In the genomic region with DNA sequence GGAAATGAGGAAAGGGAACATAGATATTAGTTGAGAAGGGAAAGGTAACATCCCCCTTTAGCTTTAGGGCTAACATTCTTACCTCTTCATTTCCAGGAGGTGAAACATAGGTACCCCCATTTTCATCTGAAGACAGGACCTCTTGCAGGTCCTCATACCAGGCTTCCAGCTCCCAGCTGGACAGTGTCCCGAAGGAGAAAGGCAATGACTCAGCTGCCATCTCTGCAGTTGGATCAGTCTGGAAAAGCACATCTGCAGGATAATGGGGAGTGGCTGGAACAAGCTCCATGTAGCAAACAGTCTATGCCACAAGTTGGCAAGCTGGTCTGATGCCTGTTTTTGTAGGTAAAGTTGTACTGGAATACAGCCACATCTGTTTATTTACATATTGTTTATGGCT, we compare ENCODE assay signal across 8 cellular contexts. TPM values are rescaled to one million over a fixed set of nuclear protein-coding genes. Genes with fewer than 3 reads are reported as not detected.
DNase-seq lines count a peak whose midpoint lies in the region; ATAC-seq and TF ChIP-seq lines count a peak whose summit lies in the region.

No MANE protein-coding gene starts in this region.

- no peak overlapping the region for H3K4me3 Mint-ChIP-seq in endodermal cell

- WGBS in endodermal cell (ENCODE audit: insufficient coverage in 1 of 2, insufficient read length in 1 of 2), 2 experiments = 90 to 97% methylated on average over 1 of the region's 1 CpG
- 47 to 79% methylated on average over 1 of the region's 1 CpG for WGBS in sigmoid colon, 2 donors

- peaks cover 64% of the 10 kb centered on the region for H3K36me3 Mint-ChIP-seq in endodermal cell (ENCODE audit: low read depth)

- H3K9me3 ChIP-seq in endodermal cell (ENCODE audit: control insufficient read depth, low read length) (no peaks in the 10 kb centered on the region), sigmoid colon (no peaks in the 10 kb centered on the region)

- no peak for TF ChIP-seq POLR2A in sigmoid colon (IDR thresholded peaks at IDR 0.05)

- H3K9ac ChIP-seq in endodermal cell (ENCODE audit: extremely low read depth, low read length, poor library complexity, severe bottlenecking) = no peak overlapping the region

- H3K4me1 Mint-ChIP-seq in endodermal cell = peaks cover 45% of the 10 kb centered on the region

- H3K4me1 ChIP-seq in endodermal cell (ENCODE audit: control insufficient read depth, insufficient read depth, low read length) (peaks cover 14% of the 10 kb centered on the region), sigmoid colon (peaks cover 0 to 44% (median 43%) of the 10 kb centered on the region in 4 donors)

- no peak overlapping the region for H3K4me3 ChIP-seq in endodermal cell (ENCODE audit: low read length)
- H3K4me3 ChIP-seq in sigmoid colon = no peak overlapping the region

- peak; percentile 56 for DNase-seq in DMS53 (lab: John Stamatoyannopoulos, UW)
- no peak for DNase-seq in DMS53 treated with DMSO at 0.1 percent for 48 hours (lab: John Stamatoyannopoulos, UW; ENCODE audit: unreplicated experiment)
- DNase-seq in NCI-H69 (lab: John Stamatoyannopoulos, UW) = peak; percentile 24
- no peak for DNase-seq in endodermal cell
- no peak for DNase-seq in sigmoid colon
- DNase-seq in foreskin melanocyte = no peak
- DNase-seq in NCI-H345 (lab: John Stamatoyannopoulos, UW) = no peak

- H3K27me3 ChIP-seq in endodermal cell (ENCODE audit: control insufficient read depth, insufficient read depth, low read length, poor library complexity, severe bottlenecking) = no peaks in the 10 kb centered on the region
- no peaks in the 10 kb centered on the region for H3K27me3 ChIP-seq in sigmoid colon

- H3K27me3 Mint-ChIP-seq in endodermal cell (ENCODE audit: insufficient read depth) = no peaks in the 10 kb centered on the region

- intact Hi-C loops in sigmoid colon (cut with DNase I) = no loop called here

- TF ChIP-seq EP300 in sigmoid colon (IDR thresholded peaks at IDR 0.05) = no peak

- TF ChIP-seq CTCF in endodermal cell (conservative IDR thresholded peaks at IDR 0.05) = no peak
- TF ChIP-seq CTCF in sigmoid colon (IDR thresholded peaks at IDR 0.05) = no peak

- ATAC-seq in HG02571 (IDR thresholded peaks at IDR 0.05; ENCODE audit: unreplicated experiment) = no peak

- H3K27ac ChIP-seq in endodermal cell (ENCODE audit: low read depth, low read length) (no peak overlapping the region), sigmoid colon (peak overlapping the region; percentile 95 to 100 (median 98))

- no peaks in the 10 kb centered on the region for H3K9me3 Mint-ChIP-seq in endodermal cell

- H3K27ac Mint-ChIP-seq in endodermal cell = peak overlapping the region; percentile 79

- H3K36me3 ChIP-seq in endodermal cell (ENCODE audit: control insufficient read depth, insufficient read depth, low read length) (peaks cover 69% of the 10 kb centered on the region), sigmoid colon (peaks cover 36 to 54% (median 43%) of the 10 kb centered on the region in 4 donors)

RNA-seq across cellular contexts. Expression of gene DDIT3, which starts 3.1 kb away (rescaled TPM):
- total RNA-seq in endodermal cell (10 to 100 TPM in 1 of 2 donors, 1 to 10 TPM in 1; 9.9 to 12.4 TPM), sigmoid colon (10 to 100 TPM; 30.7 to 48.5 (median 40.7) TPM)
- 19.7 TPM for polyA plus RNA-seq in endodermal cell (2013, experiment 1 of 2)
- 12.3 TPM for polyA plus RNA-seq in endodermal cell (2013, experiment 2 of 2)
- 10 to 100 TPM; 42.3 to 52.9 (median 46.7) TPM for polyA plus RNA-seq in sigmoid colon

RNA-seq across cellular contexts. Expression of gene MBD6, which starts 5.4 kb away (rescaled TPM):
- 10 to 100 TPM; 49.2 to 88.2 TPM for total RNA-seq in endodermal cell
- 42.9 TPM for polyA plus RNA-seq in endodermal cell (2013, experiment 1 of 2)
- 32.4 TPM for polyA plus RNA-seq in endodermal cell (2013, experiment 2 of 2)
- 10 to 100 TPM; 13.5 to 23.5 (median 16.0) TPM for total RNA-seq in sigmoid colon
- polyA plus RNA-seq in sigmoid colon = 10 to 100 TPM; 16.2 to 52.8 (median 17.1) TPM

RNA-seq across cellular contexts. Expression of gene MARS1, which starts 29.3 kb away (rescaled TPM):
- total RNA-seq in endodermal cell (100 to 1,000 TPM; 254 to 263 TPM), sigmoid colon (10 to 100 TPM; 46.6 to 56.3 (median 53.2) TPM)
- 194 TPM for polyA plus RNA-seq in endodermal cell (2013, experiment 1 of 2)
- 152 TPM for polyA plus RNA-seq in endodermal cell (2013, experiment 2 of 2)
- polyA plus RNA-seq in sigmoid colon = 10 to 100 TPM; 22.9 to 86.2 (median 25.8) TPM

RNA-seq across cellular contexts. Expression of gene DCTN2, which starts 29.8 kb away (rescaled TPM):
- 100 to 1,000 TPM; 110 to 114 TPM for total RNA-seq in endodermal cell
- polyA plus RNA-seq in endodermal cell (2013, experiment 1 of 2) = 164 TPM
- 157 TPM for polyA plus RNA-seq in endodermal cell (2013, experiment 2 of 2)
- total RNA-seq in sigmoid colon = 100 to 1,000 TPM; 118 to 194 (median 141) TPM
- 100 to 1,000 TPM; 141 to 204 (median 172) TPM for polyA plus RNA-seq in sigmoid colon

RNA-seq across cellular contexts. Expression of gene KIF5A, which starts 32.7 kb away (rescaled TPM):
- total RNA-seq in endodermal cell (1 to 10 TPM; 2.3 to 4.5 TPM), sigmoid colon (1 to 10 TPM; 3.6 to 8.9 (median 6.9) TPM)
- 17.2 TPM for polyA plus RNA-seq in endodermal cell (2013, experiment 1 of 2)
- 14.5 TPM for polyA plus RNA-seq in endodermal cell (2013, experiment 2 of 2)
- 1 to 10 TPM in 1 of 3 donors, under 1 TPM in 2; under 0.01 to 3.5 (median 0.46) TPM for polyA plus RNA-seq in sigmoid colon

Comparison
In these comparisons a context has a peak if more than half of its experiments do, and no peak if none do; other contexts are left out.
1. DNase-seq: peak in DMS53 (single experiment) and NCI-H69 (single experiment); none in DMS53 treated with DMSO at 0.1 percent for 48 hours (single experiment), endodermal cell (single experiment), sigmoid colon (single experiment), foreskin melanocyte (single experiment) and NCI-H345 (single experiment).
2. RNA of gene MARS1, which starts 29.3 kb away (total RNA-seq): 254 to 263 TPM in endodermal cell; 46.6 to 56.3 TPM in sigmoid colon; every median in the first group is over 4 times any median in the second.